Comparison of ENCODE assay signal across 19 cellular contexts in genomic region chr2:239234151-239234825, GRCh38.
A peak's percentile ranks its signal among the peaks of the same experiment; 100 is the strongest.
DNase-seq lines count a peak whose midpoint lies in the region; ATAC-seq and TF ChIP-seq lines count a peak whose summit lies in the region.
"Had no signal": no experiment of that assay in that cellular context is flagged by ENCODE, and none has a peak within 500 bp of the region (broad histone marks: within the 10 kb centered on the region; RNA-seq: fewer than 3 reads in every experiment).

No MANE protein-coding gene starts in this region.

- no peaks in the 10 kb centered on the region for H3K79me2 ChIP-seq in mammary epithelial cell (ENCODE audit: insufficient read depth, low read length)

- H3K27ac ChIP-seq in mammary epithelial cell (ENCODE audit: insufficient read depth, low read depth, low read length) (no peak overlapping the region), breast epithelium (no peak overlapping the region)
- H3K27ac ChIP-seq: SJSA1 had no signal

- 32% methylated on average over 16 of the region's 16 CpGs for WGBS in mammary epithelial cell (ENCODE audit: low coverage, missing lambda C conversion rate)

- H3K36me3 ChIP-seq in mammary epithelial cell (ENCODE audit: insufficient read depth, low read length) (no peaks in the 10 kb centered on the region), breast epithelium (no peaks in the 10 kb centered on the region)
- H3K36me3 ChIP-seq: SJSA1 had no signal

- DNase-seq in mammary epithelial cell, result no peak
- DNase-seq in breast epithelium (ENCODE audit: low spot score in 2 of 2), result no peak
- DNase-seq in RPMI8226, result peak; percentile 73
- DNase-seq in naive thymus-derived CD8-positive, alpha-beta T cell, result no peak
- DNase-seq in ureter (ENCODE audit: low spot score), result peak; percentile 32
- DNase-seq in glomerular visceral epithelial cell (ENCODE audit: extremely low spot score), result no peak
- no peak for DNase-seq in stimulated activated CD4-positive, alpha-beta T cell treated with anti-CD3 and anti-CD28 coated beads, Interleukin-2, amount 100 ng/mL, for 48 hours
- DNase-seq: amniotic stem cell; Calu3; effector memory CD8-positive, alpha-beta T cell; HCEC 1CT; midbrain; NCI-H1930; NCI-H524; OCI-M1 had no signal

- H3K4me3 ChIP-seq in mammary epithelial cell (replicated peaks in 1 of 3; ENCODE audit: insufficient read depth in 1 of 3, low read depth in 2 of 3, low read length in 3 of 3) (no peak overlapping the region), breast epithelium (no peak overlapping the region)
- H3K4me3 ChIP-seq: SJSA1 had no signal

- no peak overlapping the region for H3K9ac ChIP-seq in mammary epithelial cell (ENCODE audit: insufficient read depth, low read length)

- H3K4me3 Mint-ChIP-seq in naive thymus-derived CD8-positive, alpha-beta T cell, result peak overlapping the region in 1 of 10 donors; percentile 39
- H3K4me3 Mint-ChIP-seq: activated T-helper 1 cell treated with anti-CD3 and anti-CD28 coated beads, Interleukin-12 subunit alpha, Interleukin-12 subunit beta, Interleukin-2, Interleukin-4 antibody, amounts not matched to agents 30 ng/mL and 10 ng/mL and 1 ng/mL, durations not matched to agents 14 hours and 24 hours and 36 hours; central memory CD8-positive, alpha-beta T cell had no signal

- no peak for TF ChIP-seq POLR2A in breast epithelium (IDR thresholded peaks at IDR 0.05)

- POLR2A ChIA-PET in naive thymus-derived CD8-positive, alpha-beta T cell (lab: Charles Lee), result interaction anchor here (1.2 to 1.4 kb wide), 3 partner anchors 17 to 33 kb away, joined by 3 to 7 read pairs (median 3); no protein-coding TSS in a partner anchor

- in situ Hi-C loops in mammary epithelial cell (cut with MboI; ENCODE audit: low sequenced_read_pairs in 2 of 2), result no loop called here

- intact Hi-C loops in mammary epithelial cell (cut with micrococcal nuclease), result no loop called here
- intact Hi-C loops in breast epithelium (cut with DNase I; ENCODE audit: low total_unique reads), result no loop called here

- no peak for TF ChIP-seq CTCF in mammary epithelial cell (conservative IDR thresholded peaks at IDR 0.05 in 1 of 2, IDR thresholded peaks at IDR 0.05 in 1 of 2; ENCODE audit: extremely low read depth in 1 of 2, insufficient read depth in 1 of 2, low read depth in 1 of 2, low read length in 2 of 2)
- TF ChIP-seq CTCF in breast epithelium (IDR thresholded peaks at IDR 0.05), result no peak

- H3K4me1 Mint-ChIP-seq in naive thymus-derived CD8-positive, alpha-beta T cell, result peaks cover 27 to 87% (median 56%) of the 10 kb centered on the region in 4 donors

- peak overlapping the region; percentile 27 for H3K4me2 ChIP-seq in mammary epithelial cell (ENCODE audit: insufficient read depth, low read depth, low read length)

- BruUV-seq in mammary epithelial cell (replicated peaks; lab: Mats Ljungman, UMichigan), result no TSS peak

- H3K36me3 Mint-ChIP-seq in naive thymus-derived CD8-positive, alpha-beta T cell, result peaks cover 0 to 10% (median 0%) of the 10 kb centered on the region in 3 donors

- H3K4me1 ChIP-seq in mammary epithelial cell (ENCODE audit: insufficient read depth, low read length) (peaks cover 14% of the 10 kb centered on the region), breast epithelium (no peaks in the 10 kb centered on the region)

- H3K27me3 Mint-ChIP-seq in naive thymus-derived CD8-positive, alpha-beta T cell, result no peaks in the 10 kb centered on the region
- H3K27me3 Mint-ChIP-seq: central memory CD8-positive, alpha-beta T cell; effector memory CD8-positive, alpha-beta T cell had no signal

- peak overlapping the region in 7 of 10 donors; percentile 3 to 83 (median 35) for H3K27ac Mint-ChIP-seq in naive thymus-derived CD8-positive, alpha-beta T cell
- H3K27ac Mint-ChIP-seq: activated T-helper 1 cell treated with anti-CD3 and anti-CD28 coated beads, Interleukin-12 subunit alpha, Interleukin-12 subunit beta, Interleukin-2, Interleukin-4 antibody, amounts not matched to agents 30 ng/mL and 10 ng/mL and 1 ng/mL, durations not matched to agents 14 hours and 24 hours and 36 hours had no signal

- H3K9me3 Mint-ChIP-seq in naive thymus-derived CD8-positive, alpha-beta T cell, result no peaks in the 10 kb centered on the region
- H3K9me3 Mint-ChIP-seq: activated T-helper 1 cell treated with anti-CD3 and anti-CD28 coated beads, Interleukin-12 subunit alpha, Interleukin-12 subunit beta, Interleukin-2, Interleukin-4 antibody, amounts not matched to agents 30 ng/mL and 10 ng/mL and 1 ng/mL, durations not matched to agents 14 hours and 24 hours and 36 hours; central memory CD8-positive, alpha-beta T cell; effector memory CD8-positive, alpha-beta T cell had no signal

- dilution Hi-C loops in mammary epithelial cell (cut with HindIII; ENCODE audit: low sequenced_read_pairs), result no loop called here

- CTCF ChIA-PET in mammary epithelial cell (lab: Charles Lee; ENCODE audit: low non-redundant PET), result no interaction called here

- H3K9me3 ChIP-seq in mammary epithelial cell (replicated peaks; ENCODE audit: insufficient read depth, low read length) (no peaks in the 10 kb centered on the region), breast epithelium (no peaks in the 10 kb centered on the region)
- H3K9me3 ChIP-seq: SJSA1 had no signal

- H3K27me3 ChIP-seq in mammary epithelial cell (ENCODE audit: insufficient read depth, low read length) (no peaks in the 10 kb centered on the region), breast epithelium (no peaks in the 10 kb centered on the region)
- H3K27me3 ChIP-seq: SJSA1 had no signal

- ATAC-seq in naive thymus-derived CD8-positive, alpha-beta T cell, result no peak
- no peak for ATAC-seq in GM21737 (IDR thresholded peaks at IDR 0.05; ENCODE audit: unreplicated experiment)
- ATAC-seq: effector memory CD8-positive, alpha-beta T cell had no signal

- H2AFZ ChIP-seq in mammary epithelial cell (ENCODE audit: low read depth, low read length), result no peak overlapping the region

- H4K20me1 ChIP-seq in mammary epithelial cell (ENCODE audit: insufficient read depth, low read length), result no peaks in the 10 kb centered on the region

Comparison
In these comparisons a context has a peak if more than half of its experiments do, and no peak if none do; other contexts are left out.
1. DNase-seq: peak in RPMI8226 (single experiment) and ureter (single experiment); none in mammary epithelial cell (single experiment), breast epithelium (0 of 2), naive thymus-derived CD8-positive, alpha-beta T cell (0 of 10), glomerular visceral epithelial cell (single experiment) and stimulated activated CD4-positive, alpha-beta T cell treated with anti-CD3 and anti-CD28 coated beads, Interleukin-2, amount 100 ng/mL, for 48 hours (0 of 2).